Comparison of ENCODE assay signal across 29 cellular contexts in genomic region chr12:105534068-105534467, GRCh38.
"Had no signal": no experiment of that assay in that cellular context is flagged by ENCODE, and none has a peak within 500 bp of the region (broad histone marks: within the 10 kb centered on the region; RNA-seq: fewer than 3 reads in every experiment).

No MANE protein-coding gene starts in this region.

- ATAC-seq: stimulated activated effector memory CD8-positive, alpha-beta T cell treated with anti-CD3 and anti-CD28 coated beads, Interleukin-12 subunit alpha, Interleukin-12 subunit beta, amount 100 ng/mL, for 72 hours; stimulated activated memory B cell treated with anti-CD40 and anti-IgM and Interleukin-4, amounts not matched to agents 10 μg/mL and 1 μg/mL and 100 μg/mL, for 72 hours; stimulated activated naive B cell treated with anti-CD40 and anti-IgM and Interleukin-4, amounts not matched to agents 10 μg/mL and 1 μg/mL and 100 μg/mL, for 72 hours; stimulated activated naive CD8-positive, alpha-beta T cell treated with anti-CD3 and anti-CD28 coated beads, Interleukin-15, amount 100 ng/mL, for 72 hours; stimulated activated naive CD8-positive, alpha-beta T cell treated with anti-CD3 and anti-CD28 coated beads, Interleukin-15, Interleukin-2, amounts not matched to agents 100 U/mL and 50 U/mL, for 24 hours; upper lobe of right lung had no signal

- H3K4me3 ChIP-seq: stomach, suprapubic skin, testis, thoracic aorta, thyroid gland, tibial artery, tibial nerve, transverse colon, upper lobe of left lung, upper lobe of right lung, uterus, vagina had no signal

- H3K9me3 Mint-ChIP-seq: stimulated activated effector memory CD8-positive, alpha-beta T cell treated with anti-CD3 and anti-CD28 coated beads, Interleukin-12 subunit alpha, Interleukin-12 subunit beta, amount 100 ng/mL, for 72 hours; type B pancreatic cell had no signal

- H3K36me3 ChIP-seq: stomach, suprapubic skin, thoracic aorta, thyroid gland, tibial artery, tibial nerve, transverse colon, upper lobe of left lung, upper lobe of right lung, uterus, vagina had no signal

- H3K27ac Mint-ChIP-seq: stimulated activated effector memory CD8-positive, alpha-beta T cell treated with anti-CD3 and anti-CD28 coated beads, Interleukin-12 subunit alpha, Interleukin-12 subunit beta, amount 100 ng/mL, for 72 hours; stimulated activated memory B cell treated with anti-CD40 and anti-IgM and Interleukin-4, amounts not matched to agents 10 μg/mL and 1 μg/mL and 100 μg/mL, for 72 hours; stimulated activated naive B cell treated with anti-CD40 and anti-IgM and Interleukin-4, amounts not matched to agents 10 μg/mL and 1 μg/mL and 100 μg/mL, for 72 hours; stimulated activated naive CD8-positive, alpha-beta T cell treated with anti-CD3 and anti-CD28 coated beads, Interleukin-15, amount 100 ng/mL, for 72 hours; stimulated activated naive CD8-positive, alpha-beta T cell treated with anti-CD3 and anti-CD28 coated beads, Interleukin-15, Interleukin-2, amounts not matched to agents 100 ng/mL and 50 ng/mL, for 24 hours; type B pancreatic cell had no signal

- DNase-seq: stimulated activated CD4-positive, alpha-beta T cell treated with anti-CD3 and anti-CD28 coated beads, Interleukin-2, amount 100 ng/mL, for 48 hours; stimulated activated CD4-positive, alpha-beta T cell treated with anti-CD3 and anti-CD28 coated beads, Interleukin-4, amount 100 ng/mL, for 1 hour; stimulated activated CD4-positive, alpha-beta T cell treated with anti-CD3 and anti-CD28 coated beads, Interleukin-4, amount 100 ng/mL, for 24 hours; stimulated activated CD4-positive, alpha-beta T cell treated with anti-CD3 and anti-CD28 coated beads, Interleukin-4, amount 100 ng/mL, for 4 hours; stimulated activated CD8-positive, alpha-beta memory T cell treated with anti-CD3 and anti-CD28 coated beads, Interleukin-4, amount 100 ng/mL, for 48 hours; stimulated activated naive B cell treated with anti-CD40 and anti-IgM and Interleukin-4, amounts not matched to agents 10 μg/mL and 1 μg/mL and 100 μg/mL, for 72 hours; stimulated activated naive CD4-positive, alpha-beta T cell; stimulated activated naive CD4-positive, alpha-beta T cell treated with Interleukin-2 at 50 U/mL for 16 hours; stimulated activated naive CD8-positive, alpha-beta T cell treated with anti-CD3 and anti-CD28 coated beads, Interleukin-15, amount 100 ng/mL, for 72 hours; stimulated activated naive CD8-positive, alpha-beta T cell treated with anti-CD3 and anti-CD28 coated beads, Interleukin-15, Interleukin-2, amounts not matched to agents 100 U/mL and 50 U/mL, for 24 hours; stomach; substantia nigra; testis; thyroid gland; tibial artery; transverse colon; trophoblast cell; upper lobe of left lung; upper lobe of right lung; uterus had no signal

- FAIRE-seq: urothelium cell line had no signal

- H3K4me3 Mint-ChIP-seq: stimulated activated effector memory CD8-positive, alpha-beta T cell treated with anti-CD3 and anti-CD28 coated beads, Interleukin-12 subunit alpha, Interleukin-12 subunit beta, amount 100 ng/mL, for 72 hours; stimulated activated memory B cell treated with anti-CD40 and anti-IgM and Interleukin-4, amounts not matched to agents 10 μg/mL and 1 μg/mL and 100 μg/mL, for 72 hours; stimulated activated naive B cell treated with anti-CD40 and anti-IgM and Interleukin-4, amounts not matched to agents 10 μg/mL and 1 μg/mL and 100 μg/mL, for 72 hours; stimulated activated naive CD8-positive, alpha-beta T cell treated with anti-CD3 and anti-CD28 coated beads, Interleukin-15, amount 100 ng/mL, for 72 hours; stimulated activated naive CD8-positive, alpha-beta T cell treated with anti-CD3 and anti-CD28 coated beads, Interleukin-15, Interleukin-2, amounts not matched to agents 100 ng/mL and 50 ng/mL, for 24 hours; type B pancreatic cell had no signal

- H3K36me3 Mint-ChIP-seq: stimulated activated effector memory CD8-positive, alpha-beta T cell treated with anti-CD3 and anti-CD28 coated beads, Interleukin-12 subunit alpha, Interleukin-12 subunit beta, amount 100 ng/mL, for 72 hours; stimulated activated memory B cell treated with anti-CD40 and anti-IgM and Interleukin-4, amounts not matched to agents 10 μg/mL and 1 μg/mL and 100 μg/mL, for 72 hours; stimulated activated naive B cell treated with anti-CD40 and anti-IgM and Interleukin-4, amounts not matched to agents 10 μg/mL and 1 μg/mL and 100 μg/mL, for 72 hours; type B pancreatic cell had no signal

- H3K27me3 Mint-ChIP-seq: type B pancreatic cell had no signal

- H3K4me1 ChIP-seq: stomach, suprapubic skin, testis, tibial artery, tibial nerve, transverse colon, upper lobe of left lung, upper lobe of right lung, uterus, vagina had no signal

- H3K27me3 ChIP-seq: stomach, suprapubic skin, testis, thyroid gland, tibial artery, tibial nerve, transverse colon, upper lobe of left lung, upper lobe of right lung, uterus, vagina had no signal

- H3K27ac ChIP-seq: stomach, suprapubic skin, testis, thoracic aorta, thyroid gland, tibial artery, tibial nerve, transverse colon, upper lobe of left lung, upper lobe of right lung, uterus, vagina had no signal

- H3K9me3 ChIP-seq: testis, thoracic aorta, thyroid gland, transverse colon, upper lobe of right lung, uterus, vagina had no signal

- H3K4me1 Mint-ChIP-seq: stimulated activated effector memory CD8-positive, alpha-beta T cell treated with anti-CD3 and anti-CD28 coated beads, Interleukin-12 subunit alpha, Interleukin-12 subunit beta, amount 100 ng/mL, for 72 hours; stimulated activated memory B cell treated with anti-CD40 and anti-IgM and Interleukin-4, amounts not matched to agents 10 μg/mL and 1 μg/mL and 100 μg/mL, for 72 hours; stimulated activated naive CD8-positive, alpha-beta T cell treated with anti-CD3 and anti-CD28 coated beads, Interleukin-15, amount 100 ng/mL, for 72 hours had no signal
